8 cellular contexts compared by ENCODE assay signal in genomic region chr21:44874497-44875331, GRCh38. TPM values are rescaled to one million over a fixed set of nuclear protein-coding genes. Genes with fewer than 3 reads are reported as not detected.
A peak's percentile ranks its signal among the peaks of the same experiment; 100 is the strongest.
DNase-seq lines count a peak whose midpoint lies in the region; ATAC-seq and TF ChIP-seq lines count a peak whose summit lies in the region.

No MANE protein-coding gene starts in this region.

- peak; percentile 10 for ATAC-seq in GM21529 (IDR thresholded peaks at IDR 0.05; ENCODE audit: unreplicated experiment)

- H3K4me1 Mint-ChIP-seq in CD14-positive monocyte: peaks cover 74% of the 10 kb centered on the region

- peaks cover 2 to 3% of the 10 kb centered on the region in 2 donors for H3K36me3 Mint-ChIP-seq in CD14-positive monocyte

- TF ChIP-seq CTCF in CD14-positive monocyte (IDR thresholded peaks at IDR 0.05): no peak

- peak overlapping the region; percentile 88 to 93 for H3K4me3 Mint-ChIP-seq in CD14-positive monocyte

- no peaks in the 10 kb centered on the region for H3K27me3 Mint-ChIP-seq in CD14-positive monocyte (ENCODE audit: low read depth in 3 of 3)

- peaks cover 0 to 3% (median 0%) of the 10 kb centered on the region in 7 donors for H3K9me3 Mint-ChIP-seq in CD14-positive monocyte

- intact Hi-C loops in CD14-positive monocyte (cut with micrococcal nuclease): loop anchor here in 1 of 2 donors (5.0 kb wide), 2 partner anchors 33 to 57 kb away; partner anchors contain the start of gene SUMO3

- peak; percentile 83 for DNase-seq in CD14-positive monocyte (ENCODE audit: low spot score)
- peak; percentile 92 for DNase-seq in RPMI8226
- peak; percentile 60 for DNase-seq in central memory CD4-positive, alpha-beta T cell
- peak; percentile 64 for DNase-seq in stimulated activated CD8-positive, alpha-beta memory T cell treated with anti-CD3 and anti-CD28 coated beads, Interleukin-4, amount 100 ng/mL, for 48 hours
- no peak for DNase-seq in HPDE6-E6E7 (ENCODE audit: extremely low spot score)
- no peak for DNase-seq in NCI-H2081 (lab: John Stamatoyannopoulos, UW)

- H3K27me3 ChIP-seq in layer of hippocampus (ENCODE audit: control insufficient read depth, insufficient read depth, low read length): no peaks in the 10 kb centered on the region

- H3K27ac ChIP-seq in layer of hippocampus (ENCODE audit: low read depth, low read length): peak overlapping the region; percentile 90

- peak overlapping the region; percentile 97 to 99 (median 98) for H3K27ac Mint-ChIP-seq in CD14-positive monocyte

RNA-seq across cellular contexts. Expression of gene PTTG1IP, which starts 1.2 kb away (rescaled TPM):
- 100 to 1,000 TPM; 206 to 238 TPM for polyA plus RNA-seq in CD14-positive monocyte

RNA-seq across cellular contexts. Expression of gene ITGB2, which starts 46.0 kb away (rescaled TPM):
- 1,000 to 10,000 TPM; 1,470 to 1,628 TPM for polyA plus RNA-seq in CD14-positive monocyte

RNA-seq across cellular contexts. Expression of gene SUMO3, which starts 56.9 kb away (rescaled TPM):
- 100 to 1,000 TPM; 109 to 112 TPM for polyA plus RNA-seq in CD14-positive monocyte

Comparison
In these comparisons a context has a peak if more than half of its experiments do, and no peak if none do; other contexts are left out.
1. DNase-seq: peak in CD14-positive monocyte (single experiment), RPMI8226 (single experiment), central memory CD4-positive, alpha-beta T cell (single experiment) and stimulated activated CD8-positive, alpha-beta memory T cell treated with anti-CD3 and anti-CD28 coated beads, Interleukin-4, amount 100 ng/mL, for 48 hours (single experiment); none in HPDE6-E6E7 (single experiment) and NCI-H2081 (0 of 2).